8 cellular contexts compared by ENCODE assay signal in genomic region chr17:48025904-48026502, GRCh38. TPM values are rescaled to one million over a fixed set of nuclear protein-coding genes. Genes with fewer than 3 reads are reported as not detected.
DNase-seq lines count a peak whose midpoint lies in the region; ATAC-seq and TF ChIP-seq lines count a peak whose summit lies in the region.

No MANE protein-coding gene starts in this region.

- H3K79me2 ChIP-seq in PC-3 (ENCODE audit: low read length): no peaks in the 10 kb centered on the region

- H3K36me3 ChIP-seq in PC-3 (ENCODE audit: low read depth, low read length): no peaks in the 10 kb centered on the region
- no peaks in the 10 kb centered on the region for H3K36me3 ChIP-seq in rectal smooth muscle tissue (ENCODE audit: control insufficient read depth, insufficient read depth, low read length)

- peaks cover 6% of the 10 kb centered on the region for H3F3A ChIP-seq in PC-3 (ENCODE audit: low read length, unreplicated experiment)

- peak overlapping the region; percentile 81 for H3K27ac ChIP-seq in PC-3 (ENCODE audit: low read length)
- no peak overlapping the region for H3K27ac ChIP-seq in rectal smooth muscle tissue (ENCODE audit: low read depth, low read length)

- peak overlapping the region; percentile 57 for H3K9ac ChIP-seq in PC-3 (ENCODE audit: low read length)
- H3K9ac ChIP-seq in rectal smooth muscle tissue (ENCODE audit: low read length): no peak overlapping the region

- H3K9me2 ChIP-seq in PC-3 (replicated peaks; ENCODE audit: low read length): no peaks in the 10 kb centered on the region

- CTCF ChIA-PET in PC-3 (lab: Charles Lee): interaction anchor here (0.6 to 2.4 kb wide), 27 partner anchors 17 to 889 kb away, joined by 3 to 42 read pairs (median 4); partner anchors contain the start of genes CDK5RAP3, NFE2L1 and SNX11

- H3K4me1 ChIP-seq in PC-3 (ENCODE audit: insufficient read depth, low read length): peaks cover 41% of the 10 kb centered on the region
- peaks cover 21% of the 10 kb centered on the region for H3K4me1 ChIP-seq in rectal smooth muscle tissue (ENCODE audit: control insufficient read depth, insufficient read depth, low read length)

- POLR2A ChIA-PET in PC-3 (lab: Charles Lee; ENCODE audit: unreplicated experiment): interaction anchor here (0.5 to 1.0 kb wide), 4 partner anchors 20 to 318 kb away, joined by 3 to 8 read pairs (median 4); no protein-coding TSS in a partner anchor

- peak overlapping the region; percentile 99 for H3K4me2 ChIP-seq in PC-3 (ENCODE audit: low read length)

- peak; percentile 1 for ATAC-seq in PC-3
- ATAC-seq in esophagus mucosa: peak; percentile 1
- ATAC-seq in HG02610 (IDR thresholded peaks at IDR 0.05; ENCODE audit: unreplicated experiment): no peak
- no peak for ATAC-seq in HG02840 (IDR thresholded peaks at IDR 0.05; ENCODE audit: low FRiP score, unreplicated experiment)
- ATAC-seq in GM19455 (IDR thresholded peaks at IDR 0.05; ENCODE audit: unreplicated experiment): no peak

- H3K9me3 ChIP-seq in PC-3 (ENCODE audit: low read length): no peaks in the 10 kb centered on the region

- H3K4me3 ChIP-seq in PC-3 (ENCODE audit: low read length): peak overlapping the region; percentile 72
- H3K4me3 ChIP-seq in rectal smooth muscle tissue (ENCODE audit: low read length): peak overlapping the region; percentile 56

- BruUV-seq in PC-3 (replicated peaks; lab: Mats Ljungman, UMichigan): no TSS peak

- H3K27me3 ChIP-seq in PC-3 (ENCODE audit: low read length) (no peaks in the 10 kb centered on the region), rectal smooth muscle tissue (ENCODE audit: control insufficient read depth, insufficient read depth, low read length) (no peaks in the 10 kb centered on the region)

- no peaks in the 10 kb centered on the region for H4K20me1 ChIP-seq in PC-3 (ENCODE audit: low read length)

- DNase-seq in ELF-1 (ENCODE audit: low read depth, low spot score): peak; percentile 88
- DNase-seq in PC-3: peak; percentile 90
- DNase-seq in stimulated activated CD4-positive, alpha-beta T cell treated with anti-CD3 and anti-CD28 coated beads, Interleukin-4, amount 100 ng/mL, for 1 hour: no peak

- TF ChIP-seq CTCF in PC-3 (conservative IDR thresholded peaks at IDR 0.05; ENCODE audit: low read depth, low read length): no peak

- intact Hi-C loops in PC-3 (cut with micrococcal nuclease): loop anchor here (1.0 to 10.0 kb wide), 8 partner anchors 22 to 591 kb away; partner anchors contain the start of genes CBX1, HOXB8 and NFE2L1

- peak overlapping the region; percentile 86 for H2AFZ ChIP-seq in PC-3 (ENCODE audit: low read length)

RNA-seq across cellular contexts. Expression of gene COPZ2, which starts 11.6 kb away (rescaled TPM):
- 0.63 and 1.3 TPM in 2 replicates for total RNA-seq in PC-3 (2014; rRNA removed)
- total RNA-seq in esophagus mucosa: 17.3 TPM

RNA-seq across cellular contexts. Expression of gene NFE2L1, which starts 22.2 kb away (rescaled TPM):
- total RNA-seq in PC-3 (2014; rRNA removed): 45.1 and 72.6 TPM in 2 replicates
- 90.4 TPM for total RNA-seq in esophagus mucosa

RNA-seq across cellular contexts. Expression of gene CDK5RAP3, which starts 55.1 kb away (rescaled TPM):
- total RNA-seq in PC-3 (2014; rRNA removed) (193 and 209 TPM in 2 replicates), esophagus mucosa (73.4 TPM)

Comparison
In these comparisons a context has a peak if more than half of its experiments do, and no peak if none do; other contexts are left out.
1. ATAC-seq: peak in PC-3 (single experiment) and esophagus mucosa (single experiment); none in HG02610 (single experiment), HG02840 (single experiment) and GM19455 (single experiment).